29 cellular contexts compared by ENCODE assay signal in the genomic region with DNA sequence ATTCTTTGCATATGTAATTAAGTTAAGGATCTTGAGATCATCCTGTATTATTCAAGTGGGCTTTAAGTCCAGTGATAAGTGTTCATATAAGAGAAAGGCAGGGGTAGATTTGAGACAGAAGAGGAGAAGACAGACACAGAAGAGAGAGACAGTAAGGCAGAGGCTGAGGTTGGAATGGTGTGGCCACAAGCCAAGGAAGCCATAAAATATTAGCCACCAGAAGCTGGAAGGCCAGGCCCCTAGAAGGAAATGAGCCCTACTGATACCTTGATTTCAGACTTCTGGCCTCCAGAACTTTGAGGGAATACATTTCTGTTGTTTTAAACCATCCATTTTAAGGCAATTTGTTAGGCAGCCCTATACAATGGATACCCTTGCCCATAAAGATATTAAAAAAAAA.
"Had no signal": no experiment of that assay in that cellular context is flagged by ENCODE, and none has a peak within 500 bp of the region (broad histone marks: within the 10 kb centered on the region; RNA-seq: fewer than 3 reads in every experiment).

No MANE protein-coding gene starts in this region.

- H3K9me3 ChIP-seq: ascending aorta, Peyer's patch had no signal

- H3K27me3 ChIP-seq: ascending aorta, Peyer's patch had no signal

- DNase-seq: activated CD4-positive, alpha-beta T cell treated with anti-CD3 and anti-CD28 coated beads for 1 hour; activated CD4-positive, alpha-beta T cell treated with anti-CD3 and anti-CD28 coated beads, Interleukin-2, amount 10 ng/mL, durations not matched to agents 24 days and 14 days; activated CD4-positive, alpha-beta T cell treated with anti-CD3 and anti-CD28 coated beads, Interleukin-2, amount 50 U/mL, for 4 hours; activated CD4-positive, CD25-positive, alpha-beta regulatory T cell; activated CD8-positive, alpha-beta T cell treated with anti-CD3 and anti-CD28 coated beads for 36 hours; activated gamma-delta T cell; activated naive CD4-positive, alpha-beta T cell treated with Interleukin-2 at 50 U/mL for 16 hours; activated naive CD8-positive, alpha-beta T cell treated with anti-CD3 and anti-CD28 coated beads, Interleukin-2, amount 10 ng/mL, durations not matched to agents 7 days and 5 days; activated T-cell treated with anti-CD3 and anti-CD28 coated beads, Interleukin-2, amount 50 U/mL, for 1 hour; activated T-cell treated with anti-CD3 and anti-CD28 coated beads, Interleukin-2, amount 50 U/mL, for 72 hours; amygdala; NCI-H1105; NCI-H1436; NCI-H1694; NCI-H1930; NCI-H2081 treated with DMSO at 0.1 percent for 48 hours; NCI-H524 treated with DMSO at 0.1 percent for 48 hours; Peyer's patch; T-cell; T-helper 2 cell; T-helper 9 cell; WERI-Rb-1 had no signal

- H3K4me3 Mint-ChIP-seq: activated CD4-positive, alpha-beta T cell treated with anti-CD3 and anti-CD28 coated beads, Interleukin-2, amount 10 ng/mL, durations not matched to agents 24 days and 14 days; activated CD8-positive, alpha-beta T cell treated with anti-CD3 and anti-CD28 coated beads for 36 hours; activated naive CD4-positive, alpha-beta T cell treated with anti-CD3 and anti-CD28 coated beads, Interleukin-2, amount 50 U/mL, for 24 hours; activated naive CD8-positive, alpha-beta T cell treated with anti-CD3 and anti-CD28 coated beads, Interleukin-2, amount 10 ng/mL, durations not matched to agents 7 days and 5 days; activated T-cell treated with anti-CD3 and anti-CD28 coated beads, Interleukin-2, amount 50 U/mL, for 72 hours; T-cell had no signal

- ATAC-seq: activated CD8-positive, alpha-beta T cell treated with anti-CD3 and anti-CD28 coated beads for 36 hours; activated T-cell treated with anti-CD3 and anti-CD28 coated beads, Interleukin-2, amount 50 U/mL, for 72 hours; Right ventricle myocardium inferior; SK-N-SH treated with all-trans-retinoic acid at 6 μM for 48 hours; T-cell had no signal

- H3K27ac Mint-ChIP-seq: activated CD4-positive, alpha-beta T cell treated with anti-CD3 and anti-CD28 coated beads, Interleukin-2, amount 10 ng/mL, durations not matched to agents 24 days and 14 days; activated CD8-positive, alpha-beta T cell treated with anti-CD3 and anti-CD28 coated beads for 36 hours; activated naive CD4-positive, alpha-beta T cell treated with anti-CD3 and anti-CD28 coated beads, Interleukin-2, amount 50 U/mL, for 24 hours; activated naive CD8-positive, alpha-beta T cell treated with anti-CD3 and anti-CD28 coated beads, Interleukin-2, amount 10 ng/mL, durations not matched to agents 7 days and 5 days; activated T-cell treated with anti-CD3 and anti-CD28 coated beads, Interleukin-2, amount 50 U/mL, for 72 hours; activated T-helper 2 cell treated with anti-CD3 and anti-CD28 coated beads, Interferon-gamma antibody, Interleukin-2, Interleukin-4, amounts not matched to agents 10 μg/mL and 5 μg/mL and 100 μg/mL, durations not matched to agents 14 hours and 24 hours and 36 hours; T-cell had no signal

- H3K36me3 ChIP-seq: ascending aorta, cardiac muscle cell, Peyer's patch, WERI-Rb-1 had no signal

- H3K4me3 ChIP-seq: ascending aorta, cardiac muscle cell, Peyer's patch had no signal

- H3K27me3 Mint-ChIP-seq: activated naive CD4-positive, alpha-beta T cell treated with anti-CD3 and anti-CD28 coated beads, Interleukin-2, amount 50 U/mL, for 24 hours had no signal

- H3K27ac ChIP-seq: ascending aorta, cardiac muscle cell, RWPE1, WERI-Rb-1 had no signal

- H3K9me3 Mint-ChIP-seq: activated CD4-positive, alpha-beta T cell treated with anti-CD3 and anti-CD28 coated beads, Interleukin-2, amount 10 ng/mL, durations not matched to agents 24 days and 14 days; activated CD8-positive, alpha-beta T cell treated with anti-CD3 and anti-CD28 coated beads for 36 hours; activated naive CD4-positive, alpha-beta T cell treated with anti-CD3 and anti-CD28 coated beads, Interleukin-2, amount 50 U/mL, for 24 hours; activated naive CD8-positive, alpha-beta T cell treated with anti-CD3 and anti-CD28 coated beads, Interleukin-2, amount 10 ng/mL, durations not matched to agents 7 days and 5 days; activated T-cell treated with anti-CD3 and anti-CD28 coated beads, Interleukin-2, amount 50 U/mL, for 72 hours; activated T-helper 2 cell treated with anti-CD3 and anti-CD28 coated beads, Interferon-gamma antibody, Interleukin-2, Interleukin-4, amounts not matched to agents 10 μg/mL and 5 μg/mL and 100 μg/mL, durations not matched to agents 14 hours and 24 hours and 36 hours; T-cell had no signal

- H3K36me3 Mint-ChIP-seq: activated naive CD4-positive, alpha-beta T cell treated with anti-CD3 and anti-CD28 coated beads, Interleukin-2, amount 50 U/mL, for 24 hours; T-cell had no signal
